8 cellular contexts compared by ENCODE assay signal in genomic region chr17:29568331-29569244, GRCh38. TPM values are rescaled to one million over a fixed set of nuclear protein-coding genes. Genes with fewer than 3 reads are reported as not detected.
A peak's percentile ranks its signal among the peaks of the same experiment; 100 is the strongest.
DNase-seq lines count a peak whose midpoint lies in the region; ATAC-seq and TF ChIP-seq lines count a peak whose summit lies in the region.

Gene TP53I13, plus strand, starts transcription at chr17:29568701. Its CDS starts 58 bp downstream, at chr17:29568759.

- H3K79me2 ChIP-seq in mesendoderm (ENCODE audit: control insufficient read depth, insufficient read depth, low read length), result no peaks in the 10 kb centered on the region

- H3K27me3 Mint-ChIP-seq in effector memory CD8-positive, alpha-beta T cell, result no peaks in the 10 kb centered on the region

- TF ChIP-seq POLR2A in GM18951 (IDR thresholded peaks at IDR 0.05; ENCODE audit: extremely low read depth, insufficient read depth, insufficient read length), result peak; percentile 81

- no peak within 1 kb of the TSS for H4K5ac ChIP-seq in mesendoderm (ENCODE audit: low read length)

- no peak within 1 kb of the TSS for H2BK120ac ChIP-seq in mesendoderm (ENCODE audit: low read depth, low read length)

- peak within 1 kb of the TSS; percentile 97 for H3K4me2 ChIP-seq in mesendoderm (ENCODE audit: low read length)

- peak within 1 kb of the TSS; percentile 95 for H3K9ac ChIP-seq in mesendoderm (ENCODE audit: low read length)

- peaks cover 4% of the 10 kb centered on the region for H3K4me1 ChIP-seq in mesendoderm (ENCODE audit: control insufficient read depth, low read depth, low read length)

- no peak within 1 kb of the TSS for H4K8ac ChIP-seq in mesendoderm (ENCODE audit: low read depth, low read length)

- H3K27me3 ChIP-seq in mesendoderm (ENCODE audit: insufficient read depth, low read length, poor library complexity), result peaks cover 6% of the 10 kb centered on the region

- H3K56ac ChIP-seq in mesendoderm (ENCODE audit: low read length), result peak within 1 kb of the TSS; percentile 94

- no peaks in the 10 kb centered on the region for H3K36me3 ChIP-seq in mesendoderm (ENCODE audit: control insufficient read depth, insufficient read depth, low read length)

- in situ Hi-C loops in GM18951 (cut with MboI; ENCODE audit: low sequenced_read_pairs, unreplicated experiment), result no loop called here

- no peaks in the 10 kb centered on the region for H3K79me1 ChIP-seq in mesendoderm (ENCODE audit: low read length)

- no peaks in the 10 kb centered on the region for H3K9me3 Mint-ChIP-seq in effector memory CD8-positive, alpha-beta T cell

- H3K4me1 Mint-ChIP-seq in effector memory CD8-positive, alpha-beta T cell (ENCODE audit: low read depth in 2 of 2), result peaks cover 30 to 34% of the 10 kb centered on the region in 2 donors

- H3K36me3 Mint-ChIP-seq in effector memory CD8-positive, alpha-beta T cell (ENCODE audit: insufficient read depth), result peaks cover 38% of the 10 kb centered on the region

- no CpG with 5 or more reads among the region's 85 CpGs for WGBS in mesendoderm (ENCODE audit: extremely low coverage, insufficient coverage, low lambda C conversion rate)

- peak within 1 kb of the TSS; percentile 66 for H3K23ac ChIP-seq in mesendoderm (ENCODE audit: low read length)

- H3K27ac ChIP-seq in mesendoderm (ENCODE audit: low read depth, low read length), result peak within 1 kb of the TSS; percentile 60

- H3K4me3 ChIP-seq in mesendoderm (ENCODE audit: low read length), result peak within 1 kb of the TSS; percentile 83

- H2AK5ac ChIP-seq in mesendoderm (ENCODE audit: low read length), result no peak within 1 kb of the TSS

- no peak within 1 kb of the TSS for H2BK5ac ChIP-seq in mesendoderm (ENCODE audit: low read length)

- DNase-seq in AG08395 (ENCODE audit: low spot score) (peak; percentile 78), NOMO-1 treated with dmso at 0.1 percent for 144 hours (lab: John Stamatoyannopoulos, UW; ENCODE audit: unreplicated experiment) (peak; percentile 70), mesendoderm (peak; percentile 91)
- DNase-seq in activated CD8-positive, alpha-beta memory T cell treated with anti-CD3 and anti-CD28 coated beads for 4 hours (ENCODE audit: low read depth in 2 of 2), result peak; percentile 84
- DNase-seq in effector memory CD8-positive, alpha-beta T cell, result peak; percentile 73 to 77 (median 74)
- peak; percentile 76 to 83 for DNase-seq in stimulated activated CD8-positive, alpha-beta memory T cell treated with anti-CD3 and anti-CD28 coated beads, Interleukin-15, amount 100 ng/mL, for 48 hours (ENCODE audit: low read depth in 2 of 2)

- H3K18ac ChIP-seq in mesendoderm (ENCODE audit: low read length), result peak within 1 kb of the TSS; percentile 70

- peak within 1 kb of the TSS; percentile 79 to 91 for H3K27ac Mint-ChIP-seq in effector memory CD8-positive, alpha-beta T cell

- H3K4ac ChIP-seq in mesendoderm (ENCODE audit: low read depth, low read length), result no peak within 1 kb of the TSS

- peak; percentile 32 for ATAC-seq in HG03442 (IDR thresholded peaks at IDR 0.05; ENCODE audit: unreplicated experiment)
- peak; percentile 50 for ATAC-seq in effector memory CD8-positive, alpha-beta T cell (replicated peaks)

- peak within 1 kb of the TSS; percentile 97 to 99 for H3K4me3 Mint-ChIP-seq in effector memory CD8-positive, alpha-beta T cell

- H2BK15ac ChIP-seq in mesendoderm (replicated peaks; ENCODE audit: low read depth), result no peak within 1 kb of the TSS

RNA-seq across cellular contexts. Expression of gene TP53I13, which starts in this region (rescaled TPM):
- 7.2 TPM for polyA plus RNA-seq in mesendoderm (2013, experiment 1 of 2)
- polyA plus RNA-seq in mesendoderm (2013, experiment 2 of 2), result 7.6 TPM

Comparison
In these comparisons a context has a peak if more than half of its experiments do, and no peak if none do; other contexts are left out.
1. Peak in every context shown above with its lines: DNase-seq, ATAC-seq, H3K4me3 ChIP-seq and H3K27ac ChIP-seq.